Comparison of ENCODE assay signal across 13 cellular contexts in genomic region chr10:90181251-90181691, GRCh38.
"Had no signal": no experiment of that assay in that cellular context is flagged by ENCODE, and none has a peak within 500 bp of the region (broad histone marks: within the 10 kb centered on the region; RNA-seq: fewer than 3 reads in every experiment).

No MANE protein-coding gene starts in this region.

- H3K4me1 ChIP-seq: neural progenitor cell, psoas muscle, right lobe of liver, spleen had no signal

- H3K4me2 ChIP-seq: neural progenitor cell had no signal

- H2AFZ ChIP-seq: neural progenitor cell had no signal

- H3K36me3 ChIP-seq: neural progenitor cell, right lobe of liver, spleen, thoracic aorta had no signal

- DNase-seq: activated CD4-positive, alpha-beta T cell treated with anti-CD3 and anti-CD28 coated beads, Interleukin-2, amount 10 ng/mL, durations not matched to agents 7 days and 5 days; activated CD8-positive, alpha-beta memory T cell treated with anti-CD3 and anti-CD28 coated beads, Interleukin-2, amount 50 U/mL, for 48 hours; activated gamma-delta T cell; activated T-cell treated with anti-CD3 and anti-CD28 coated beads, Interleukin-2, amount 50 U/mL, for 72 hours; endodermal cell; islet precursor cell; psoas muscle; right lobe of liver; spleen; stimulated activated CD4-positive, alpha-beta T cell treated with anti-CD3 and anti-CD28 coated beads, Interleukin-1b, Interleukin-23, amount 100 ng/mL, for 48 hours had no signal

- H3K9me3 ChIP-seq: psoas muscle, right lobe of liver, spleen, thoracic aorta had no signal

- H3K9ac ChIP-seq: neural progenitor cell had no signal

- H3K4me3 ChIP-seq: neural progenitor cell, psoas muscle, right lobe of liver, spleen, thoracic aorta had no signal

- H3K27ac ChIP-seq: neural progenitor cell, psoas muscle, right lobe of liver, spleen, thoracic aorta had no signal

- H3K27me3 ChIP-seq: neural progenitor cell, right lobe of liver, spleen had no signal

- ATAC-seq: activated T-cell treated with anti-CD3 and anti-CD28 coated beads, Interleukin-2, amount 50 U/mL, for 72 hours; left lobe of liver; psoas muscle; right lobe of liver had no signal
